In the genomic region with DNA sequence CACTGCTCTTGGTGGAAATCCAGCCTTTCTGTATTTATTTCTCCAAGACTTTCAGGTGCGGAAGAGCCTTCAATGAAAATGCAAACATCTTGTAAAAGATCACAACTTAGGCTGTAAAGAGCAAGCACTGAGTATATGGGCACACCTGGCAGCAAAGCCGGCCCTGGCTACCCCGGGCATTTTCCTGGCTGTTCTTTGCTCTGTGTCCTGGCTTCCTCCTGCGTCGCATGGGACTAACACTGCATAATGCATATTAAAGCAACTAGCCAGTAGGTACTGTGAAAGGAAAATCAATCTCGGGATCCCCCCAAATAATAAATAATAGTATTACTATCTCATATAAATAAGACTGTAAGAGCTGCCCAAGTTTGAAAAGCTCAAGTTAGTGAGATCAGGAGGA, we compare ENCODE assay signal across 25 cellular contexts.
"Had no signal": no experiment of that assay in that cellular context is flagged by ENCODE, and none has a peak within 500 bp of the region (broad histone marks: within the 10 kb centered on the region; RNA-seq: fewer than 3 reads in every experiment).

No MANE protein-coding gene starts in this region.

- H3K9me3 Mint-ChIP-seq: activated CD4-positive, alpha-beta memory T cell treated with anti-CD3 and anti-CD28 coated beads, Interleukin-2, amount 10 ng/mL, durations not matched to agents 7 days and 5 days; activated naive CD4-positive, alpha-beta T cell treated with anti-CD3 and anti-CD28 coated beads, Interleukin-2, amount 10 ng/mL, durations not matched to agents 7 days and 5 days; activated naive CD8-positive, alpha-beta T cell treated with anti-CD3 and anti-CD28 coated beads for 36 hours; activated T-cell treated with anti-CD3 and anti-CD28 coated beads, Interleukin-2, amount 50 U/mL, for 72 hours; activated T-helper 2 cell treated with anti-CD3 and anti-CD28 coated beads, Interferon-gamma antibody, Interleukin-2, Interleukin-4, amounts not matched to agents 10 μg/mL and 5 μg/mL and 100 μg/mL, durations not matched to agents 14 hours and 24 hours and 36 hours; T-helper 1 cell treated with Interleukin-12 subunit alpha and Interleukin-12 subunit beta and Interleukin-4 antibody, amounts not matched to agents 30 μg/mL and 1 μg/mL, for 36 hours had no signal

- H3K36me3 ChIP-seq: brain microvascular endothelial cell had no signal

- H3K27ac Mint-ChIP-seq: activated CD4-positive, alpha-beta memory T cell treated with anti-CD3 and anti-CD28 coated beads, Interleukin-2, amount 10 ng/mL, durations not matched to agents 7 days and 5 days; activated naive CD4-positive, alpha-beta T cell treated with anti-CD3 and anti-CD28 coated beads, Interleukin-2, amount 10 ng/mL, durations not matched to agents 7 days and 5 days; activated naive CD8-positive, alpha-beta T cell treated with anti-CD3 and anti-CD28 coated beads for 36 hours; activated T-cell treated with anti-CD3 and anti-CD28 coated beads, Interleukin-2, amount 50 U/mL, for 72 hours; activated T-helper 2 cell treated with anti-CD3 and anti-CD28 coated beads, Interferon-gamma antibody, Interleukin-2, Interleukin-4, amounts not matched to agents 10 μg/mL and 5 μg/mL and 100 μg/mL, durations not matched to agents 14 hours and 24 hours and 36 hours; T-helper 1 cell treated with Interleukin-12 subunit alpha and Interleukin-12 subunit beta and Interleukin-4 antibody, amounts not matched to agents 30 μg/mL and 1 μg/mL, for 36 hours had no signal

- H3K27ac ChIP-seq: brain microvascular endothelial cell had no signal

- H3K27me3 ChIP-seq: brain microvascular endothelial cell had no signal

- H3K36me3 Mint-ChIP-seq: activated naive CD4-positive, alpha-beta T cell treated with anti-CD3 and anti-CD28 coated beads, Interleukin-2, amount 10 ng/mL, durations not matched to agents 7 days and 5 days had no signal

- ATAC-seq: activated T-cell treated with anti-CD3 and anti-CD28 coated beads, Interleukin-2, amount 50 U/mL, for 72 hours; Panc1 had no signal

- DNase-seq: activated CD4-positive, alpha-beta memory T cell treated with anti-CD3 and anti-CD28 coated beads, Interleukin-2, amount 10 ng/mL, durations not matched to agents 7 days and 5 days; activated CD4-positive, alpha-beta T cell treated with anti-CD3 and anti-CD28 coated beads, Interleukin-2, amount 50 U/mL, for 1 hour; activated CD4-positive, CD25-positive, alpha-beta regulatory T cell; activated CD8-positive, alpha-beta memory T cell treated with anti-CD3 and anti-CD28 coated beads, Interleukin-2, amount 50 U/mL, for 4 hours; activated gamma-delta T cell treated with Interleukin-2 at 50 U/mL for 16 hours; activated naive CD4-positive, alpha-beta T cell treated with anti-CD3 and anti-CD28 coated beads, Interleukin-2, amount 10 ng/mL, durations not matched to agents 7 days and 5 days; activated naive CD8-positive, alpha-beta T cell treated with anti-CD3 and anti-CD28 coated beads for 36 hours; activated T-cell treated with anti-CD3 and anti-CD28 coated beads, Interleukin-2, amount 50 U/mL, for 72 hours; brain microvascular endothelial cell; Karpas-422; MM.1S; NCI-H1105; NCI-H1436; NCI-H1694 treated with DMSO at 0.1 percent for 48 hours; NCI-H2029 treated with DMSO at 0.1 percent for 48 hours; NCI-H345; NCI-H510A; NCI-H526 treated with DMSO at 0.1 percent for 48 hours; NCI-H82; RPMI8226; SHP77; T-helper 9 cell had no signal

- H3K27me3 Mint-ChIP-seq: activated naive CD4-positive, alpha-beta T cell treated with anti-CD3 and anti-CD28 coated beads, Interleukin-2, amount 10 ng/mL, durations not matched to agents 7 days and 5 days; activated naive CD8-positive, alpha-beta T cell treated with anti-CD3 and anti-CD28 coated beads for 36 hours had no signal

- H3K4me3 Mint-ChIP-seq: activated CD4-positive, alpha-beta memory T cell treated with anti-CD3 and anti-CD28 coated beads, Interleukin-2, amount 10 ng/mL, durations not matched to agents 7 days and 5 days; activated naive CD4-positive, alpha-beta T cell treated with anti-CD3 and anti-CD28 coated beads, Interleukin-2, amount 10 ng/mL, durations not matched to agents 7 days and 5 days; activated naive CD8-positive, alpha-beta T cell treated with anti-CD3 and anti-CD28 coated beads for 36 hours; activated T-cell treated with anti-CD3 and anti-CD28 coated beads, Interleukin-2, amount 50 U/mL, for 72 hours; T-helper 1 cell treated with Interleukin-12 subunit alpha and Interleukin-12 subunit beta and Interleukin-4 antibody, amounts not matched to agents 30 μg/mL and 1 μg/mL, for 36 hours had no signal
